In genomic region chr5:69295088-69295754, GRCh38 we compare ENCODE assay signal across 14 cellular contexts. TPM values are rescaled to one million over a fixed set of nuclear protein-coding genes. Genes with fewer than 3 reads are reported as not detected.
A peak's percentile ranks its signal among the peaks of the same experiment; 100 is the strongest.
DNase-seq lines count a peak whose midpoint lies in the region; ATAC-seq, FAIRE-seq and TF ChIP-seq lines count a peak whose summit lies in the region.
"Had no signal": no experiment of that assay in that cellular context is flagged by ENCODE, and none has a peak within 500 bp of the region (broad histone marks: within the 10 kb centered on the region; RNA-seq: fewer than 3 reads in every experiment).

No MANE protein-coding gene starts in this region.

- H3K9me3 ChIP-seq in neuron (ENCODE audit: low read length) = no peaks in the 10 kb centered on the region
- H3K9me3 ChIP-seq in BE2C = no peaks in the 10 kb centered on the region

- ATAC-seq in GM18873 (IDR thresholded peaks at IDR 0.05; ENCODE audit: low FRiP score, unreplicated experiment) = no peak
- ATAC-seq: activated CD8-positive, alpha-beta T cell treated with anti-CD3 and anti-CD28 coated beads for 36 hours had no signal

- H3K36me3 Mint-ChIP-seq in activated T-helper 2 cell treated with anti-CD3 and anti-CD28 coated beads, Interferon-gamma antibody, Interleukin-2, Interleukin-4, amounts not matched to agents 10 μg/mL and 5 μg/mL and 100 μg/mL, durations not matched to agents 14 hours and 24 hours and 36 hours (ENCODE audit: low read depth) = peaks cover 6% of the 10 kb centered on the region

- peak; percentile 36 for DNase-seq in GM03348 (ENCODE audit: low spot score)
- peak; percentile 14 for DNase-seq in RCC 7860 (ENCODE audit: low spot score)
- peak; percentile 54 to 87 for DNase-seq in dermis microvascular lymphatic vessel endothelial cell (ENCODE audit: low read depth in 2 of 2)
- no peak for DNase-seq in DMS153 treated with DMSO at 0.1 percent for 48 hours (lab: John Stamatoyannopoulos, UW; ENCODE audit: unreplicated experiment)
- no peak for DNase-seq in activated T-helper 2 cell treated with anti-CD3 and anti-CD28 coated beads, Interferon-gamma antibody, Interleukin-2, Interleukin-4, amounts not matched to agents 10 μg/mL and 5 μg/mL and 100 μg/mL, durations not matched to agents 14 hours and 24 hours and 36 hours (ENCODE audit: low spot score)
- DNase-seq in BE2C = no peak
- DNase-seq: activated CD8-positive, alpha-beta T cell treated with anti-CD3 and anti-CD28 coated beads for 36 hours; immature natural killer cell; NCI-H510A treated with DMSO at 0.1 percent for 48 hours; SIG-M5 had no signal

- H3K27ac Mint-ChIP-seq in activated T-helper 2 cell treated with anti-CD3 and anti-CD28 coated beads, Interferon-gamma antibody, Interleukin-2, Interleukin-4, amounts not matched to agents 10 μg/mL and 5 μg/mL and 100 μg/mL, durations not matched to agents 14 hours and 24 hours and 36 hours = no peak overlapping the region
- H3K27ac Mint-ChIP-seq: activated CD8-positive, alpha-beta T cell treated with anti-CD3 and anti-CD28 coated beads for 36 hours; immature natural killer cell; nephron had no signal

- H3K9me3 Mint-ChIP-seq in activated T-helper 2 cell treated with anti-CD3 and anti-CD28 coated beads, Interferon-gamma antibody, Interleukin-2, Interleukin-4, amounts not matched to agents 10 μg/mL and 5 μg/mL and 100 μg/mL, durations not matched to agents 14 hours and 24 hours and 36 hours = no peaks in the 10 kb centered on the region
- H3K9me3 Mint-ChIP-seq: activated CD8-positive, alpha-beta T cell treated with anti-CD3 and anti-CD28 coated beads for 36 hours; immature natural killer cell; nephron had no signal

- no peak for TF ChIP-seq CTCF in BE2C (IDR thresholded peaks at IDR 0.05; ENCODE audit: low read depth, low read length)

- no peak overlapping the region for H3K4me3 Mint-ChIP-seq in activated T-helper 2 cell treated with anti-CD3 and anti-CD28 coated beads, Interferon-gamma antibody, Interleukin-2, Interleukin-4, amounts not matched to agents 10 μg/mL and 5 μg/mL and 100 μg/mL, durations not matched to agents 14 hours and 24 hours and 36 hours (ENCODE audit: low read depth)
- H3K4me3 Mint-ChIP-seq: activated CD8-positive, alpha-beta T cell treated with anti-CD3 and anti-CD28 coated beads for 36 hours; immature natural killer cell; nephron had no signal

- H3K27me3 Mint-ChIP-seq in activated T-helper 2 cell treated with anti-CD3 and anti-CD28 coated beads, Interferon-gamma antibody, Interleukin-2, Interleukin-4, amounts not matched to agents 10 μg/mL and 5 μg/mL and 100 μg/mL, durations not matched to agents 14 hours and 24 hours and 36 hours (ENCODE audit: low read depth) = no peaks in the 10 kb centered on the region
- H3K27me3 Mint-ChIP-seq: activated CD8-positive, alpha-beta T cell treated with anti-CD3 and anti-CD28 coated beads for 36 hours had no signal

- H3K4me1 ChIP-seq in neuron (ENCODE audit: insufficient read depth, low read length) (no peaks in the 10 kb centered on the region), BE2C (0 out of 2 replicates have a peak, but pooled peaks cover 2% of the 10 kb centered on the region)

- no peaks in the 10 kb centered on the region for H3K36me3 ChIP-seq in neuron (ENCODE audit: insufficient read depth, low read length)
- H3K36me3 ChIP-seq in BE2C = peaks cover 3% of the 10 kb centered on the region; the same call in 1 of the 2 replicates

- peak overlapping the region; percentile 38 for H2AFZ ChIP-seq in neuron (ENCODE audit: low read depth, low read length)

- H3K4me1 Mint-ChIP-seq in activated T-helper 2 cell treated with anti-CD3 and anti-CD28 coated beads, Interferon-gamma antibody, Interleukin-2, Interleukin-4, amounts not matched to agents 10 μg/mL and 5 μg/mL and 100 μg/mL, durations not matched to agents 14 hours and 24 hours and 36 hours (ENCODE audit: low read depth) = no peaks in the 10 kb centered on the region
- H3K4me1 Mint-ChIP-seq: immature natural killer cell, nephron had no signal

- H3K27me3 ChIP-seq in neuron (ENCODE audit: insufficient read depth, low read length) (no peaks in the 10 kb centered on the region), BE2C (no peaks in the 10 kb centered on the region)

- no peak for FAIRE-seq in RCC 7860 (lab: Jason Lieb, UNC)
- FAIRE-seq: GM12892 had no signal

- intact Hi-C loops in activated T-helper 2 cell treated with anti-CD3 and anti-CD28 coated beads, Interferon-gamma antibody, Interleukin-2, Interleukin-4, amounts not matched to agents 10 μg/mL and 5 μg/mL and 100 μg/mL, durations not matched to agents 14 hours and 24 hours and 36 hours (cut with micrococcal nuclease) = no loop called here

- H3K4me3 ChIP-seq in neuron (ENCODE audit: low read length) (no peak overlapping the region), BE2C (ENCODE audit: low read depth, low read length) (no peak overlapping the region)

RNA-seq across cellular contexts. Expression of gene CCDC125, which starts 37.4 kb away (rescaled TPM):
- 2.9 and 3.0 TPM in 2 replicates for total RNA-seq in dermis microvascular lymphatic vessel endothelial cell
- total RNA-seq in activated T-helper 2 cell treated with anti-CD3 and anti-CD28 coated beads, Interferon-gamma antibody, Interleukin-2, Interleukin-4, amounts not matched to agents 10 μg/mL and 5 μg/mL and 100 μg/mL, durations not matched to agents 14 hours and 24 hours and 36 hours = 10.0 and 10.1 TPM in 2 replicates
- polyA plus RNA-seq in BE2C (2012; ENCODE audit: insufficient read depth, insufficient read length, low read depth) = 6.1 TPM

Comparison
In these comparisons a context has a peak if more than half of its experiments do, and no peak if none do; other contexts are left out.
1. DNase-seq: peak in GM03348 (single experiment), RCC 7860 (single experiment) and dermis microvascular lymphatic vessel endothelial cell (2 of 2); none in DMS153 treated with DMSO at 0.1 percent for 48 hours (single experiment), activated T-helper 2 cell treated with anti-CD3 and anti-CD28 coated beads, Interferon-gamma antibody, Interleukin-2, Interleukin-4, amounts not matched to agents 10 μg/mL and 5 μg/mL and 100 μg/mL, durations not matched to agents 14 hours and 24 hours and 36 hours (single experiment) and BE2C (single experiment).